ENCODE assay signal across 21 cellular contexts in genomic region chr3:87370007-87370406, GRCh38.
A peak's percentile ranks its signal among the peaks of the same experiment; 100 is the strongest.
DNase-seq lines count a peak whose midpoint lies in the region; ATAC-seq and TF ChIP-seq lines count a peak whose summit lies in the region.
"Had no signal": no experiment of that assay in that cellular context is flagged by ENCODE, and none has a peak within 500 bp of the region (broad histone marks: within the 10 kb centered on the region; RNA-seq: fewer than 3 reads in every experiment).

No MANE protein-coding gene starts in this region.

- DNase-seq in NCI-H1436 (lab: John Stamatoyannopoulos, UW) (peak; percentile 5), NCI-H1436 treated with DMSO at 0.1 percent for 48 hours (lab: John Stamatoyannopoulos, UW) (no peak), NCI-H187 treated with DMSO at 0.1 percent for 48 hours (lab: John Stamatoyannopoulos, UW) (peak; percentile 53), NCI-H510A treated with DMSO at 0.1 percent for 48 hours (lab: John Stamatoyannopoulos, UW) (peak; percentile 51), T-helper 17 cell (no peak)
- no peak for DNase-seq in stimulated activated effector memory CD8-positive, alpha-beta T cell treated with anti-CD3 and anti-CD28 coated beads, Interleukin-12 subunit alpha, Interleukin-12 subunit beta, amount 100 ng/mL, for 72 hours (ENCODE audit: low spot score in 2 of 2)
- DNase-seq in effector memory CD8-positive, alpha-beta T cell, result no peak
- DNase-seq: activated effector memory CD4-positive, alpha-beta T cell treated with anti-CD3 and anti-CD28 coated beads, Interleukin-2, amount 50 U/mL, for 16 hours; CD8-positive, alpha-beta memory T cell; DND-41; esophagus squamous epithelium; MV-4-11; naive thymus-derived CD4-positive, alpha-beta T cell; stimulated activated CD4-positive, alpha-beta T cell treated with anti-CD3 and anti-CD28 coated beads, Interleukin-2, amount 100 ng/mL, for 48 hours; stimulated activated naive B cell treated with anti-CD40 and anti-IgM and Interleukin-4, amounts not matched to agents 10 μg/mL and 1 μg/mL and 100 μg/mL, for 72 hours; T-helper 1 cell had no signal

- TF ChIP-seq CTCF in nephron (IDR thresholded peaks at IDR 0.05; ENCODE audit: unreplicated experiment in 3 of 3), result no peak

- H3K4me3 Mint-ChIP-seq in nephron (no peak overlapping the region), T-helper 17 cell (no peak overlapping the region)
- H3K4me3 Mint-ChIP-seq in stimulated activated effector memory CD8-positive, alpha-beta T cell treated with anti-CD3 and anti-CD28 coated beads, Interleukin-12 subunit alpha, Interleukin-12 subunit beta, amount 100 ng/mL, for 72 hours, result no peak overlapping the region
- H3K4me3 Mint-ChIP-seq in effector memory CD8-positive, alpha-beta T cell, result no peak overlapping the region
- H3K4me3 Mint-ChIP-seq: brain; CD8-positive, alpha-beta memory T cell; naive thymus-derived CD4-positive, alpha-beta T cell; stimulated activated naive B cell treated with anti-CD40 and anti-IgM and Interleukin-4, amounts not matched to agents 10 μg/mL and 1 μg/mL and 100 μg/mL, for 72 hours had no signal

- peaks cover 6% of the 10 kb centered on the region for H3K9me3 Mint-ChIP-seq in nephron
- no peaks in the 10 kb centered on the region for H3K9me3 Mint-ChIP-seq in stimulated activated effector memory CD8-positive, alpha-beta T cell treated with anti-CD3 and anti-CD28 coated beads, Interleukin-12 subunit alpha, Interleukin-12 subunit beta, amount 100 ng/mL, for 72 hours
- no peaks in the 10 kb centered on the region for H3K9me3 Mint-ChIP-seq in effector memory CD8-positive, alpha-beta T cell
- H3K9me3 Mint-ChIP-seq: CD8-positive, alpha-beta memory T cell; stimulated activated naive B cell treated with anti-CD40 and anti-IgM and Interleukin-4, amounts not matched to agents 10 μg/mL and 1 μg/mL and 100 μg/mL, for 72 hours had no signal

- H3K27ac Mint-ChIP-seq in nephron (peak overlapping the region; percentile 9 to 61 (median 25)), T-helper 17 cell (no peak overlapping the region)
- no peak overlapping the region for H3K27ac Mint-ChIP-seq in stimulated activated effector memory CD8-positive, alpha-beta T cell treated with anti-CD3 and anti-CD28 coated beads, Interleukin-12 subunit alpha, Interleukin-12 subunit beta, amount 100 ng/mL, for 72 hours
- H3K27ac Mint-ChIP-seq in effector memory CD8-positive, alpha-beta T cell, result no peak overlapping the region
- H3K27ac Mint-ChIP-seq: brain; CD8-positive, alpha-beta memory T cell; naive thymus-derived CD4-positive, alpha-beta T cell; stimulated activated naive B cell treated with anti-CD40 and anti-IgM and Interleukin-4, amounts not matched to agents 10 μg/mL and 1 μg/mL and 100 μg/mL, for 72 hours had no signal

- H3K4me1 Mint-ChIP-seq in nephron (peaks cover 44% of the 10 kb centered on the region), T-helper 17 cell (peaks cover 5% of the 10 kb centered on the region)
- no peaks in the 10 kb centered on the region for H3K4me1 Mint-ChIP-seq in stimulated activated effector memory CD8-positive, alpha-beta T cell treated with anti-CD3 and anti-CD28 coated beads, Interleukin-12 subunit alpha, Interleukin-12 subunit beta, amount 100 ng/mL, for 72 hours
- no peaks in the 10 kb centered on the region for H3K4me1 Mint-ChIP-seq in effector memory CD8-positive, alpha-beta T cell (ENCODE audit: low read depth in 2 of 2)
- H3K4me1 Mint-ChIP-seq: CD8-positive, alpha-beta memory T cell; naive thymus-derived CD4-positive, alpha-beta T cell; stimulated activated naive B cell treated with anti-CD40 and anti-IgM and Interleukin-4, amounts not matched to agents 10 μg/mL and 1 μg/mL and 100 μg/mL, for 72 hours had no signal

- ATAC-seq in stimulated activated effector memory CD8-positive, alpha-beta T cell treated with anti-CD3 and anti-CD28 coated beads, Interleukin-12 subunit alpha, Interleukin-12 subunit beta, amount 100 ng/mL, for 72 hours, result no peak
- ATAC-seq in T-helper 17 cell, result no peak
- ATAC-seq in effector memory CD8-positive, alpha-beta T cell (replicated peaks), result no peak
- ATAC-seq: left lobe of liver; naive thymus-derived CD4-positive, alpha-beta T cell; stimulated activated naive B cell treated with anti-CD40 and anti-IgM and Interleukin-4, amounts not matched to agents 10 μg/mL and 1 μg/mL and 100 μg/mL, for 72 hours had no signal

- peaks cover 4% of the 10 kb centered on the region for H3K36me3 Mint-ChIP-seq in nephron (ENCODE audit: low read depth)
- no peaks in the 10 kb centered on the region for H3K36me3 Mint-ChIP-seq in stimulated activated effector memory CD8-positive, alpha-beta T cell treated with anti-CD3 and anti-CD28 coated beads, Interleukin-12 subunit alpha, Interleukin-12 subunit beta, amount 100 ng/mL, for 72 hours
- peaks cover 2% of the 10 kb centered on the region for H3K36me3 Mint-ChIP-seq in T-helper 17 cell (ENCODE audit: low read depth)
- no peaks in the 10 kb centered on the region for H3K36me3 Mint-ChIP-seq in effector memory CD8-positive, alpha-beta T cell (ENCODE audit: insufficient read depth)
- H3K36me3 Mint-ChIP-seq: brain; CD8-positive, alpha-beta memory T cell; naive thymus-derived CD4-positive, alpha-beta T cell; stimulated activated naive B cell treated with anti-CD40 and anti-IgM and Interleukin-4, amounts not matched to agents 10 μg/mL and 1 μg/mL and 100 μg/mL, for 72 hours had no signal

- no peaks in the 10 kb centered on the region for H3K27me3 Mint-ChIP-seq in nephron (ENCODE audit: low read depth)
- peaks cover 36% of the 10 kb centered on the region for H3K27me3 Mint-ChIP-seq in T-helper 17 cell
- H3K27me3 Mint-ChIP-seq in effector memory CD8-positive, alpha-beta T cell, result peaks cover 0 to 29% of the 10 kb centered on the region in 2 donors
- H3K27me3 Mint-ChIP-seq: brain had no signal

- no peaks in the 10 kb centered on the region for H3K9me3 ChIP-seq in T-helper 17 cell (ENCODE audit: control insufficient read depth, low read length, poor library complexity, severe bottlenecking)
- H3K9me3 ChIP-seq: SJSA1, suprapubic skin had no signal

Comparison
In these comparisons a context has a peak if more than half of its experiments do, and no peak if none do; other contexts are left out.
1. DNase-seq: peak in NCI-H1436 (single experiment), NCI-H187 treated with DMSO at 0.1 percent for 48 hours (single experiment) and NCI-H510A treated with DMSO at 0.1 percent for 48 hours (single experiment); none in NCI-H1436 treated with DMSO at 0.1 percent for 48 hours (single experiment), stimulated activated effector memory CD8-positive, alpha-beta T cell treated with anti-CD3 and anti-CD28 coated beads, Interleukin-12 subunit alpha, Interleukin-12 subunit beta, amount 100 ng/mL, for 72 hours (0 of 2), T-helper 17 cell (0 of 3) and effector memory CD8-positive, alpha-beta T cell (0 of 3).
2. H3K27ac Mint-ChIP-seq: peak in nephron (3 of 3); none in stimulated activated effector memory CD8-positive, alpha-beta T cell treated with anti-CD3 and anti-CD28 coated beads, Interleukin-12 subunit alpha, Interleukin-12 subunit beta, amount 100 ng/mL, for 72 hours (single experiment), T-helper 17 cell (single experiment) and effector memory CD8-positive, alpha-beta T cell (0 of 2).